In the genomic region with DNA sequence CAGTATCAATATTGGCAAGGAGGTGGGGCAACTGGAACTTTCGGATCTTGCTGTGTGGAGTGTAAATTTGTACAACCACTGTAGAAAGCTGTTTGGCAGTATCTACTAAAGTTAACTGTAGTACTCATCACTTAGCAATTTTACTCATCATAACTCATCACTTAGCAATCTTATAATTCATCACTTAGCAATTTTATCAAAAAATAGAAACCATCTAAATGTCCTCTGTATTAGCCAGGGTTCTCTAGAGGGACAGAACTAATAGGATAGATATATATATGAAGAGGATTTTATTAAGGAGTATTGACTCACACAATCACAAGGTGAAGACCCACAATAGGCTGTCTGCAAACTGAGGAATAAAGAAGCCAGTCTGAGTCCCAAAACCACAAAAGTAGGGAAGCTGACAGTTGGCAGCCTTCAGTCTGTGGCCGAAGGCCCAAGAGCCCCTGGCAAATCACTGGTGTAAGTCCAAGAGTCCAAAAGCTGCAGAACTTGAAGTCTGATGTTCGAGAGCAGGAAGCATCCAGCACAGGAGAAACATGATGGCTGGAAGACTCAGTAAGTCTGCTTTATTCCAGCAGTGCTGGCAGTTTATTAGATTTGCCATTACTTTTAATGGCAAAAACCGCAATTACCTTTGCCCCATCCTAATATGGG, we compare ENCODE assay signal across 22 cellular contexts.
A peak's percentile ranks its signal among the peaks of the same experiment; 100 is the strongest.
DNase-seq lines count a peak whose midpoint lies in the region; ATAC-seq and TF ChIP-seq lines count a peak whose summit lies in the region.
"Had no signal": no experiment of that assay in that cellular context is flagged by ENCODE, and none has a peak within 500 bp of the region (broad histone marks: within the 10 kb centered on the region; RNA-seq: fewer than 3 reads in every experiment).

No MANE protein-coding gene starts in this region.

- intact Hi-C loops in HCT116 (cut with micrococcal nuclease): no loop called here

- CTCF ChIA-PET in HCT116 (lab: Charles Lee): no interaction called here

- H3K4me3 ChIP-seq in ACC112 (ENCODE audit: low read depth, low read length) (peak overlapping the region; percentile 15; the same call in 1 of the 2 replicates), HCT116 (replicated peaks in 1 of 2; ENCODE audit: low read depth in 1 of 2, low read length in 2 of 2) (no peak overlapping the region), RWPE2 (ENCODE audit: severe bottlenecking) (no peak overlapping the region)
- H3K4me3 ChIP-seq: hepatocyte, prostate gland had no signal

- H3K27me3 Mint-ChIP-seq in glutamatergic neuron (ENCODE audit: unreplicated experiment): no peaks in the 10 kb centered on the region

- ATAC-seq in HCT116 (no peak), RWPE2 (ENCODE audit: low read depth) (peak; percentile 91), GM19455 (IDR thresholded peaks at IDR 0.05; ENCODE audit: unreplicated experiment) (no peak)
- ATAC-seq: WTC11 had no signal

- no TSS peak for BruUV-seq in HCT116 (replicated peaks; lab: Mats Ljungman, UMichigan)

- peaks cover 6% of the 10 kb centered on the region for H3K4me1 Mint-ChIP-seq in glutamatergic neuron (ENCODE audit: low read depth, unreplicated experiment)
- H3K4me1 Mint-ChIP-seq: CD8-positive, alpha-beta memory T cell had no signal

- no peaks in the 10 kb centered on the region for H4K20me1 ChIP-seq in HCT116 (ENCODE audit: insufficient read depth)

- peak overlapping the region; percentile 19; the same call in 1 of the 2 replicates for H3K4me2 ChIP-seq in HCT116 (ENCODE audit: low read length)
- H3K4me2 ChIP-seq: hepatocyte had no signal

- H3K27me3 ChIP-seq in ACC112 (ENCODE audit: insufficient read depth, low read length) (peaks cover 11% of the 10 kb centered on the region; the same call in 1 of the 2 replicates), HCT116 (ENCODE audit: insufficient read depth, low read length) (no peaks in the 10 kb centered on the region), RWPE2 (ENCODE audit: insufficient read depth, poor library complexity, severe bottlenecking) (no peaks in the 10 kb centered on the region)
- H3K27me3 ChIP-seq: hepatocyte had no signal

- DNase-seq in HCT116 (ENCODE audit: low read depth, low spot score): no peak
- DNase-seq in RWPE2 (ENCODE audit: low spot score): no peak
- DNase-seq in hepatic stellate cell (ENCODE audit: low spot score): peak; percentile 7
- no peak for DNase-seq in DMS53 treated with DMSO at 0.1 percent for 48 hours (lab: John Stamatoyannopoulos, UW; ENCODE audit: unreplicated experiment)
- no peak for DNase-seq in glutamatergic neuron
- DNase-seq in GM13977 (ENCODE audit: low spot score): no peak
- DNase-seq: activated CD4-positive, alpha-beta memory T cell treated with anti-CD3 and anti-CD28 coated beads for 36 hours; CD8-positive, alpha-beta memory T cell; central memory CD4-positive, alpha-beta T cell; DMS79; effector CD4-positive, alpha-beta T cell; kidney; NCI-H1105 treated with DMSO at 0.1 percent for 48 hours; NCI-H526; small intestine; stimulated activated CD4-positive, alpha-beta T cell treated with anti-CD3 and anti-CD28 coated beads, Interleukin-4, amount 100 ng/mL, for 4 hours; T-helper 2 cell had no signal

- no peak overlapping the region for H3K9ac ChIP-seq in HCT116 (ENCODE audit: low read length)

- H3K27ac ChIP-seq in ACC112 (ENCODE audit: low read depth, low read length): peak overlapping the region; percentile 52
- H3K27ac ChIP-seq in HCT116 (ENCODE audit: low read depth, low read length): no peak overlapping the region
- peak overlapping the region; percentile 58 for H3K27ac ChIP-seq in RWPE2 (ENCODE audit: poor library complexity, severe bottlenecking)
- H3K27ac ChIP-seq: hepatocyte, prostate gland had no signal

- in situ Hi-C loops in GM13977 (cut with MboI; ENCODE audit: low pct_unique_long_range_greater_than_20kb, low sequenced_read_pairs, unreplicated experiment): no loop called here

- POLR2A ChIA-PET in HCT116 (lab: Charles Lee): no interaction called here

- RAD21 ChIA-PET in HCT116 (lab: Charles Lee; ENCODE audit: low non-redundant PET in 1 of 2, low total read pairs in 2 of 2, uncharacterized antibody in 2 of 2, unreplicated experiment in 2 of 2): no interaction called here

- H3K79me2 ChIP-seq in ACC112 (ENCODE audit: control insufficient read depth, insufficient read depth, low read length, unreplicated experiment): no peaks in the 10 kb centered on the region
- H3K79me2 ChIP-seq in HCT116 (ENCODE audit: insufficient read depth, low read length): no peaks in the 10 kb centered on the region
- H3K79me2 ChIP-seq: hepatocyte had no signal

- TF ChIP-seq CTCF in HCT116 (IDR thresholded peaks at IDR 0.05 in 2 of 3, conservative IDR thresholded peaks at IDR 0.05 in 1 of 3; ENCODE audit: borderline replicate concordance in 1 of 3, insufficient read depth in 1 of 3, low read depth in 2 of 3, low read length in 2 of 3) (no peak), RWPE2 (IDR thresholded peaks at IDR 0.05; ENCODE audit: poor library complexity, severe bottlenecking) (no peak), glutamatergic neuron (IDR thresholded peaks at IDR 0.05; ENCODE audit: partially characterized antibody, unreplicated experiment) (no peak), GM13977 (IDR thresholded peaks at IDR 0.05; ENCODE audit: extremely low read depth, insufficient read depth, missing control alignments) (no peak)

- peak overlapping the region; percentile 34 for H2AFZ ChIP-seq in ACC112 (ENCODE audit: low read length, unreplicated experiment)
- H2AFZ ChIP-seq in HCT116 (ENCODE audit: low read depth, low read length, poor library complexity, severe bottlenecking): no peak overlapping the region
- H2AFZ ChIP-seq: hepatocyte had no signal

- H3K36me3 Mint-ChIP-seq in glutamatergic neuron (ENCODE audit: unreplicated experiment): no peaks in the 10 kb centered on the region
- H3K36me3 Mint-ChIP-seq: activated CD4-positive, alpha-beta memory T cell treated with anti-CD3 and anti-CD28 coated beads for 36 hours; CD8-positive, alpha-beta memory T cell had no signal

- no peak overlapping the region for H3K27ac Mint-ChIP-seq in glutamatergic neuron (ENCODE audit: unreplicated experiment)
- H3K27ac Mint-ChIP-seq: activated CD4-positive, alpha-beta memory T cell treated with anti-CD3 and anti-CD28 coated beads for 36 hours; CD8-positive, alpha-beta memory T cell; WTC11 had no signal

- no peak overlapping the region for H3K4me3 Mint-ChIP-seq in glutamatergic neuron (ENCODE audit: unreplicated experiment)
- H3K4me3 Mint-ChIP-seq: activated CD4-positive, alpha-beta memory T cell treated with anti-CD3 and anti-CD28 coated beads for 36 hours; CD8-positive, alpha-beta memory T cell; WTC11 had no signal

- H3K9me3 Mint-ChIP-seq in glutamatergic neuron (ENCODE audit: unreplicated experiment): peaks cover 2% of the 10 kb centered on the region
- H3K9me3 Mint-ChIP-seq: activated CD4-positive, alpha-beta memory T cell treated with anti-CD3 and anti-CD28 coated beads for 36 hours; CD8-positive, alpha-beta memory T cell had no signal

- H3K4me1 ChIP-seq in ACC112 (ENCODE audit: control insufficient read depth, insufficient read depth, low read length, unreplicated experiment): peaks cover 16% of the 10 kb centered on the region
- peaks cover 0 to 14% of the 10 kb centered on the region in 2 experiments; a peak in 2 of 4 replicates for H3K4me1 ChIP-seq in HCT116 (ENCODE audit: control insufficient read depth in 1 of 2, insufficient read depth in 2 of 2, low read length in 2 of 2)
- H3K4me1 ChIP-seq in RWPE2 (ENCODE audit: insufficient read depth, poor library complexity, severe bottlenecking): peaks cover 10% of the 10 kb centered on the region
- H3K4me1 ChIP-seq: prostate gland had no signal

- no peaks in the 10 kb centered on the region for H3K36me3 ChIP-seq in ACC112 (ENCODE audit: insufficient read depth, low read length)
- H3K36me3 ChIP-seq in HCT116 (ENCODE audit: control insufficient read depth in 1 of 2, insufficient read depth in 2 of 2, low read length in 2 of 2): no peaks in the 10 kb centered on the region
- no peaks in the 10 kb centered on the region for H3K36me3 ChIP-seq in RWPE2 (ENCODE audit: low read depth)
- H3K36me3 ChIP-seq: prostate gland had no signal

- no peak for TF ChIP-seq RAD21 in HCT116 (IDR thresholded peaks at IDR 0.05; ENCODE audit: low read depth)

- no peak for TF ChIP-seq POLR2A in HCT116 (IDR thresholded peaks at IDR 0.05; ENCODE audit: borderline replicate concordance, extremely low read depth, insufficient read depth, insufficient read length)

- H3K9me3 ChIP-seq in HCT116 (ENCODE audit: control insufficient read depth in 1 of 2, insufficient read depth in 1 of 2, low read depth in 1 of 2, low read length in 2 of 2) (no peaks in the 10 kb centered on the region), RWPE2 (ENCODE audit: severe bottlenecking) (no peaks in the 10 kb centered on the region)
- H3K9me3 ChIP-seq: prostate gland had no signal

- H3K9me2 ChIP-seq in HCT116 (ENCODE audit: insufficient read depth): no peaks in the 10 kb centered on the region

TF ChIP-seq in HCT116, 20 proteins besides CTCF, POLR2A, EP300 and RAD21 (continues in another document):
- TF ChIP-seq CEBPB (IDR thresholded peaks at IDR 0.05; ENCODE audit: low read depth): no peak
- peak; percentile 67 for TF ChIP-seq FOSL1 (IDR thresholded peaks at IDR 0.05; ENCODE audit: low read depth)
- no peak for TF ChIP-seq EZH2 (IDR thresholded peaks at IDR 0.05)
- TF ChIP-seq ZFX (IDR thresholded peaks at IDR 0.05): no peak
- TF ChIP-seq YY1 (IDR thresholded peaks at IDR 0.05; ENCODE audit: extremely low read depth, insufficient replicate concordance, low read depth, low read length): no peak
- no peak for TF ChIP-seq SP1 (IDR thresholded peaks at IDR 0.05; ENCODE audit: low read depth)
- no peak for TF ChIP-seq POLR2AphosphoS5 (IDR thresholded peaks at IDR 0.05; ENCODE audit: low read depth, low read length)
- TF ChIP-seq, protein P1, sequence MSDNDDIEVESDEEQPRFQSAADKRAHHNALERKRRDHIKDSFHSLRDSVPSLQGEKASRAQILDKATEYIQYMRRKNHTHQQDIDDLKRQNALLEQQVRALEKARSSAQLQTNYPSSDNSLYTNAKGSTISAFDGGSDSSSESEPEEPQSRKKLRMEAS (IDR thresholded peaks at IDR 0.05): no peak
- no peak for TF ChIP-seq TCF7L2 (IDR thresholded peaks at IDR 0.05; ENCODE audit: borderline replicate concordance, extremely low read depth, insufficient read depth, insufficient read length)
- no peak for TF ChIP-seq EZH2phosphoT487 (IDR thresholded peaks at IDR 0.05; ENCODE audit: borderline replicate concordance)
- no peak for TF ChIP-seq SIN3A (IDR thresholded peaks at IDR 0.05; ENCODE audit: low read depth)
- TF ChIP-seq CBX3 (IDR thresholded peaks at IDR 0.05; ENCODE audit: low read depth): no peak
- no peak for TF ChIP-seq ELF1 (IDR thresholded peaks at IDR 0.05; ENCODE audit: borderline replicate concordance, low read depth)
- peak; percentile 34; the same call in 1 of the 2 replicates for TF ChIP-seq JUND (IDR thresholded peaks at IDR 0.05)
- TF ChIP-seq EGR1 (IDR thresholded peaks at IDR 0.05; ENCODE audit: low read depth): no peak
- TF ChIP-seq, protein P2, sequence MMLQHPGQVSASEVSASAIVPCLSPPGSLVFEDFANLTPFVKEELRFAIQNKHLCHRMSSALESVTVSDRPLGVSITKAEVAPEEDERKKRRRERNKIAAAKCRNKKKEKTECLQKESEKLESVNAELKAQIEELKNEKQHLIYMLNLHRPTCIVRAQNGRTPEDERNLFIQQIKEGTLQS (IDR thresholded peaks at IDR 0.05): no peak
